8 cellular contexts compared by ENCODE assay signal in genomic region chr12:27333311-27334009, GRCh38. TPM values are rescaled to one million over a fixed set of nuclear protein-coding genes. Genes with fewer than 3 reads are reported as not detected.
DNase-seq lines count a peak whose midpoint lies in the region; ATAC-seq and TF ChIP-seq lines count a peak whose summit lies in the region.

No MANE protein-coding gene starts in this region.

- H3K27ac ChIP-seq in PC-9 (peak overlapping the region; percentile 91), heart right ventricle (peak overlapping the region in 2 of 10 donors; percentile 40 to 69)

- no peaks in the 10 kb centered on the region for H3K9me2 ChIP-seq in PC-9 (ENCODE audit: insufficient read depth)

- peak; percentile 36 for ATAC-seq in GM19035 (IDR thresholded peaks at IDR 0.05; ENCODE audit: unreplicated experiment)
- peak; percentile 31 for ATAC-seq in HG03354 (IDR thresholded peaks at IDR 0.05; ENCODE audit: poor library complexity, severe bottlenecking, unreplicated experiment)
- ATAC-seq in heart right ventricle: peak; percentile 18 to 58 (median 36)
- no peak for ATAC-seq in GM21526 (IDR thresholded peaks at IDR 0.05; ENCODE audit: low FRiP score, unreplicated experiment)

- peak overlapping the region; percentile 75 for H2AFZ ChIP-seq in PC-9

- peak overlapping the region; percentile 80 for H3K4me3 ChIP-seq in PC-9
- H3K4me3 ChIP-seq in heart right ventricle: peak overlapping the region; percentile 57 to 85 (median 68)

- H3K79me2 ChIP-seq in PC-9 (ENCODE audit: low read depth): peaks cover 46% of the 10 kb centered on the region

- peaks cover 33% of the 10 kb centered on the region for H3K4me1 Mint-ChIP-seq in activated naive CD4-positive, alpha-beta T cell treated with anti-CD3 and anti-CD28 coated beads, Interleukin-2, amount 10 ng/mL, durations not matched to agents 7 days and 5 days

- H3K9me3 Mint-ChIP-seq in activated naive CD4-positive, alpha-beta T cell treated with anti-CD3 and anti-CD28 coated beads, Interleukin-2, amount 10 ng/mL, durations not matched to agents 7 days and 5 days: no peaks in the 10 kb centered on the region

- intact Hi-C loops in PC-9 (cut with micrococcal nuclease; ENCODE audit: unreplicated experiment): loop anchor here (5.0 to 10.0 kb wide), 3 partner anchors 156 to 1219 kb away; partner anchors contain the start of gene PPFIBP1
- intact Hi-C loops in heart right ventricle (cut with DNase I): loop anchor here in 3 of 10 donors (10.0 kb wide), 3 partner anchors 321 to 371 kb away; no protein-coding TSS in a partner anchor

- WGBS in heart right ventricle, 2 donors: 1 to 2% methylated on average over 54 of the region's 54 CpGs

- H3K27me3 ChIP-seq in PC-9 (ENCODE audit: insufficient read depth, low read depth) (no peaks in the 10 kb centered on the region), heart right ventricle (peaks cover 0 to 21% (median 0%) of the 10 kb centered on the region in 7 donors)

- POLR2A ChIA-PET in PC-9 (lab: Charles Lee; ENCODE audit: unreplicated experiment): interaction anchor here (0.6 to 1.0 kb wide), 5 partner anchors 10 to 1082 kb away, joined by 3 to 13 read pairs (median 4); no protein-coding TSS in a partner anchor

- H3K36me3 ChIP-seq in PC-9 (ENCODE audit: low read depth) (no peaks in the 10 kb centered on the region), heart right ventricle (peaks cover 0 to under 1% (median 0%) of the 10 kb centered on the region in 9 donors)

- no peaks in the 10 kb centered on the region for H3K9me3 ChIP-seq in PC-9 (ENCODE audit: insufficient read depth, low read depth)
- H3K9me3 ChIP-seq in heart right ventricle: no peaks in the 10 kb centered on the region

- H3K4me1 ChIP-seq in PC-9 (replicated peaks; ENCODE audit: insufficient read depth) (peaks cover 72% of the 10 kb centered on the region), heart right ventricle (peaks cover 0 to 32% (median 9%) of the 10 kb centered on the region in 9 donors)

- H3K27me3 Mint-ChIP-seq in activated naive CD4-positive, alpha-beta T cell treated with anti-CD3 and anti-CD28 coated beads, Interleukin-2, amount 10 ng/mL, durations not matched to agents 7 days and 5 days: peaks cover 24% of the 10 kb centered on the region

- H3F3A ChIP-seq in PC-9 (ENCODE audit: insufficient read depth, low read depth): peaks cover 55% of the 10 kb centered on the region

- no peak for TF ChIP-seq CTCF in PC-9 (conservative IDR thresholded peaks at IDR 0.05)
- TF ChIP-seq CTCF in heart right ventricle (IDR thresholded peaks at IDR 0.05): no peak

- H3K4me2 ChIP-seq in PC-9: peak overlapping the region; percentile 89

- DNase-seq in AG20443 (ENCODE audit: low spot score) (peak; percentile 26), PC-9 (peak in 1 of 2 experiments; percentile 48), heart right ventricle (peak in 1 of 2 donors; percentile 31), retina (peak; percentile 74)
- DNase-seq in activated naive CD4-positive, alpha-beta T cell treated with anti-CD3 and anti-CD28 coated beads, Interleukin-2, amount 10 ng/mL, durations not matched to agents 7 days and 5 days: peak; percentile 64

- TSS peak; percentile 59 for BruUV-seq in PC-9 (replicated peaks; lab: Mats Ljungman, UMichigan)

- no peaks in the 10 kb centered on the region for H3K36me3 Mint-ChIP-seq in activated naive CD4-positive, alpha-beta T cell treated with anti-CD3 and anti-CD28 coated beads, Interleukin-2, amount 10 ng/mL, durations not matched to agents 7 days and 5 days

- H3K4me3 Mint-ChIP-seq in activated naive CD4-positive, alpha-beta T cell treated with anti-CD3 and anti-CD28 coated beads, Interleukin-2, amount 10 ng/mL, durations not matched to agents 7 days and 5 days: peak overlapping the region; percentile 95

- H3K27ac Mint-ChIP-seq in activated naive CD4-positive, alpha-beta T cell treated with anti-CD3 and anti-CD28 coated beads, Interleukin-2, amount 10 ng/mL, durations not matched to agents 7 days and 5 days: peak overlapping the region; percentile 75

- no peaks in the 10 kb centered on the region for H4K20me1 ChIP-seq in PC-9 (ENCODE audit: insufficient read depth)

- CTCF ChIA-PET in PC-9 (lab: Charles Lee): interaction anchor here (0.6 to 1.0 kb wide), 2 partner anchors 27 to 191 kb away, joined by 3 read pairs; no protein-coding TSS in a partner anchor
- CTCF ChIA-PET in activated naive CD4-positive, alpha-beta T cell treated with anti-CD3 and anti-CD28 coated beads, Interleukin-2, amount 10 ng/mL, durations not matched to agents 7 days and 5 days (lab: Charles Lee): interaction anchor here (1.4 to 2.0 kb wide), 3 partner anchors 26 to 51 kb away, joined by 4 to 8 read pairs (median 6); no protein-coding TSS in a partner anchor

RNA-seq across cellular contexts. Expression of gene BMAL2, which starts 0.8 kb away (rescaled TPM):
- total RNA-seq in PC-9 (2021) (56.7 and 87.9 TPM in 2 replicates), heart right ventricle (1 to 10 TPM; 1.1 to 9.4 (median 2.8) TPM)
- under 1 TPM; 0.44 to 0.93 TPM for polyA plus RNA-seq in heart right ventricle
